In genomic region chr4:145066063-145066501, GRCh38 we compare ENCODE assay signal across 2 cellular contexts.
TF ChIP-seq lines count a peak whose summit lies in the region.

No MANE protein-coding gene starts in this region.

TF ChIP-seq in HEK293, 187 proteins besides CTCF, POLR2A, EP300 and RAD21 (continued from another document and continues in another):
- TF ChIP-seq ZBTB49 (tag by site-specific recombination; IDR thresholded peaks at IDR 0.05; ENCODE audit: low read depth) (no peak), ZBTB20 (tag by site-specific recombination; IDR thresholded peaks at IDR 0.05) (no peak), BCL6B (tag by site-specific recombination; IDR thresholded peaks at IDR 0.05) (no peak), ZNF280C (tag by site-specific recombination; IDR thresholded peaks at IDR 0.05) (no peak), ZNF335 (tag by site-specific recombination; conservative IDR thresholded peaks at IDR 0.05) (no peak), PRDM4 (tag by site-specific recombination; IDR thresholded peaks at IDR 0.05) (0 out of 2 replicates have a peak, but pooled peaks have one; percentile 13), KLF9 (tag by site-specific recombination; IDR thresholded peaks at IDR 0.05; ENCODE audit: low read depth) (no peak), ZNF311 (tag by site-specific recombination; IDR thresholded peaks at IDR 0.05; ENCODE audit: borderline replicate concordance) (no peak), ZNF843 (tag by site-specific recombination; IDR thresholded peaks at IDR 0.05) (peak; percentile 86), ZNF600 (tag by site-specific recombination; IDR thresholded peaks at IDR 0.05) (no peak), ZNF202 (tag by site-specific recombination; IDR thresholded peaks at IDR 0.05; ENCODE audit: borderline replicate concordance) (no peak), BCL11A (tag by site-specific recombination; IDR thresholded peaks at IDR 0.05; ENCODE audit: low read depth) (no peak), PATZ1 (tag by site-specific recombination; IDR thresholded peaks at IDR 0.05) (no peak), ZSCAN30 (tag by site-specific recombination; IDR thresholded peaks at IDR 0.05) (0 out of 2 replicates have a peak, but pooled peaks have one; percentile 26), ZFP37 (tag by site-specific recombination; IDR thresholded peaks at IDR 0.05) (no peak), GLIS1 (tag by site-specific recombination; IDR thresholded peaks at IDR 0.05) (no peak), BCL11B (tag by site-specific recombination; IDR thresholded peaks at IDR 0.05; ENCODE audit: low read depth) (0 out of 2 replicates have a peak, but pooled peaks have one; percentile 23)

TF ChIP-seq in WTC11, 78 proteins besides CTCF, POLR2A, EP300 and RAD21 (continued from another document):
- TF ChIP-seq TEAD1 (CRISPR knock-in tag; IDR thresholded peaks at IDR 0.05) (no peak), MXD4 (CRISPR knock-in tag; IDR thresholded peaks at IDR 0.05; ENCODE audit: borderline replicate concordance) (no peak), CREM (CRISPR knock-in tag; IDR thresholded peaks at IDR 0.05) (no peak), ESRRA (CRISPR knock-in tag; IDR thresholded peaks at IDR 0.05; ENCODE audit: borderline replicate concordance) (no peak), FOXJ3 (CRISPR knock-in tag; IDR thresholded peaks at IDR 0.05; ENCODE audit: borderline replicate concordance) (no peak), ATF1 (CRISPR knock-in tag; IDR thresholded peaks at IDR 0.05) (no peak)
